In genomic region chrX:40205471-40205870, GRCh38 we compare ENCODE assay signal across 22 cellular contexts.
DNase-seq lines count a peak whose midpoint lies in the region; ATAC-seq and TF ChIP-seq lines count a peak whose summit lies in the region.
"Had no signal": no experiment of that assay in that cellular context is flagged by ENCODE, and none has a peak within 500 bp of the region (broad histone marks: within the 10 kb centered on the region; RNA-seq: fewer than 3 reads in every experiment).

No MANE protein-coding gene starts in this region.

- H3K56ac ChIP-seq in H9 (ENCODE audit: insufficient read length, low read depth, low read length), result no peak overlapping the region

- DNase-seq in CD14-positive monocyte (ENCODE audit: low spot score) (no peak), H9 (no peak), psoas muscle (no peak), right atrium auricular region (ENCODE audit: low spot score) (no peak)
- DNase-seq in activated T-helper 1 cell treated with anti-CD3 and anti-CD28 coated beads, Interleukin-12 subunit alpha, Interleukin-12 subunit beta, Interleukin-2, Interleukin-4 antibody, amounts not matched to agents 30 ng/mL and 10 ng/mL and 1 ng/mL, durations not matched to agents 14 hours and 24 hours and 36 hours (ENCODE audit: low spot score), result no peak
- no peak for DNase-seq in activated CD8-positive, alpha-beta memory T cell treated with anti-CD3 and anti-CD28 coated beads, Interleukin-2, amount 10 ng/mL, durations not matched to agents 7 days and 5 days
- DNase-seq: activated CD4-positive, alpha-beta T cell treated with anti-CD3 and anti-CD28 coated beads, Interleukin-2, amount 10 ng/mL, durations not matched to agents 24 days and 14 days; AML-193; colonic mucosa; foreskin melanocyte; midbrain; MM.1S; NCI-H2081; NCI-H510A treated with DMSO at 0.1 percent for 48 hours; Right ventricle myocardium superior; stimulated activated naive CD4-positive, alpha-beta T cell treated with Interleukin-2 at 50 U/mL for 16 hours; SW 1271; tibial artery had no signal

- H3K9me3 ChIP-seq in H9 (ENCODE audit: control insufficient read depth, low read depth, low read length) (no peaks in the 10 kb centered on the region), endocrine pancreas (ENCODE audit: control insufficient read depth, low read length) (no peaks in the 10 kb centered on the region), psoas muscle (no peaks in the 10 kb centered on the region), right atrium auricular region (no peaks in the 10 kb centered on the region)
- H3K9me3 ChIP-seq: colonic mucosa, tibial artery had no signal

- H2BK12ac ChIP-seq in H9 (ENCODE audit: insufficient read length, low read depth, low read length), result no peak overlapping the region

- H3K4me1 Mint-ChIP-seq in CD14-positive monocyte (peaks cover 36% of the 10 kb centered on the region), H9 (peaks cover 0 to 16% of the 10 kb centered on the region in 2 experiments; a peak in 3 of 4 replicates)
- H3K4me1 Mint-ChIP-seq in activated T-helper 1 cell treated with anti-CD3 and anti-CD28 coated beads, Interleukin-12 subunit alpha, Interleukin-12 subunit beta, Interleukin-2, Interleukin-4 antibody, amounts not matched to agents 30 ng/mL and 10 ng/mL and 1 ng/mL, durations not matched to agents 14 hours and 24 hours and 36 hours (ENCODE audit: low read depth), result peaks cover 21% of the 10 kb centered on the region
- peaks cover 31% of the 10 kb centered on the region for H3K4me1 Mint-ChIP-seq in activated CD8-positive, alpha-beta memory T cell treated with anti-CD3 and anti-CD28 coated beads, Interleukin-2, amount 10 ng/mL, durations not matched to agents 7 days and 5 days
- H3K4me1 Mint-ChIP-seq: brain had no signal

- no peak overlapping the region for H2AK5ac ChIP-seq in H9 (ENCODE audit: insufficient read length, low read length)

- no peaks in the 10 kb centered on the region for H4K20me1 ChIP-seq in H9 (ENCODE audit: control insufficient read depth, insufficient read depth, insufficient read length)

- H3K4me3 Mint-ChIP-seq in CD14-positive monocyte (peak overlapping the region; percentile 54 to 83), H9 (peak overlapping the region in 1 of 2 experiments; percentile 9; a peak in 1 of 5 replicates)
- no peak overlapping the region for H3K4me3 Mint-ChIP-seq in activated T-helper 1 cell treated with anti-CD3 and anti-CD28 coated beads, Interleukin-12 subunit alpha, Interleukin-12 subunit beta, Interleukin-2, Interleukin-4 antibody, amounts not matched to agents 30 ng/mL and 10 ng/mL and 1 ng/mL, durations not matched to agents 14 hours and 24 hours and 36 hours
- H3K4me3 Mint-ChIP-seq in activated CD8-positive, alpha-beta memory T cell treated with anti-CD3 and anti-CD28 coated beads, Interleukin-2, amount 10 ng/mL, durations not matched to agents 7 days and 5 days, result no peak overlapping the region
- H3K4me3 Mint-ChIP-seq: activated CD4-positive, alpha-beta T cell treated with anti-CD3 and anti-CD28 coated beads, Interleukin-2, amount 10 ng/mL, durations not matched to agents 24 days and 14 days; brain had no signal

- no peaks in the 10 kb centered on the region for H3K79me2 ChIP-seq in H9 (ENCODE audit: insufficient read depth, low read length)

- WGBS in H9 (ENCODE audit: extremely low coverage, insufficient read length, low lambda C conversion rate), result no CpG with 5 or more reads among the region's 26 CpGs
- 30 to 55% (median 43%) methylated on average over 14 to 26 of the region's 26 CpGs for WGBS in psoas muscle, 3 donors

- no peak overlapping the region for H2AFZ ChIP-seq in H9 (ENCODE audit: low read length)

- H3K27ac Mint-ChIP-seq in CD14-positive monocyte (no peak overlapping the region), H9 (peak overlapping the region in 1 of 3 experiments; percentile 55; a peak in 1 of 7 replicates)
- no peak overlapping the region for H3K27ac Mint-ChIP-seq in activated T-helper 1 cell treated with anti-CD3 and anti-CD28 coated beads, Interleukin-12 subunit alpha, Interleukin-12 subunit beta, Interleukin-2, Interleukin-4 antibody, amounts not matched to agents 30 ng/mL and 10 ng/mL and 1 ng/mL, durations not matched to agents 14 hours and 24 hours and 36 hours
- H3K27ac Mint-ChIP-seq in activated CD8-positive, alpha-beta memory T cell treated with anti-CD3 and anti-CD28 coated beads, Interleukin-2, amount 10 ng/mL, durations not matched to agents 7 days and 5 days, result no peak overlapping the region
- H3K27ac Mint-ChIP-seq: activated CD4-positive, alpha-beta T cell treated with anti-CD3 and anti-CD28 coated beads, Interleukin-2, amount 10 ng/mL, durations not matched to agents 24 days and 14 days; brain had no signal

- H4K8ac ChIP-seq in H9 (replicated peaks; ENCODE audit: insufficient read length, low read depth, low read length), result no peak overlapping the region

- no peak overlapping the region for H4K91ac ChIP-seq in H9 (ENCODE audit: insufficient read length, low read depth, low read length)

- no peak for ATAC-seq in psoas muscle
- no peak for ATAC-seq in activated CD8-positive, alpha-beta memory T cell treated with anti-CD3 and anti-CD28 coated beads, Interleukin-2, amount 10 ng/mL, durations not matched to agents 7 days and 5 days
- ATAC-seq: GM12878, left colon had no signal

- no peaks in the 10 kb centered on the region for H3K79me1 ChIP-seq in H9 (ENCODE audit: insufficient read depth, low read depth, low read length, poor library complexity, severe bottlenecking)

- no peak overlapping the region for H3K18ac ChIP-seq in H9 (ENCODE audit: insufficient read length, low read depth, low read length)

- no peak overlapping the region; the same call in 1 of the 2 replicates for H2BK15ac ChIP-seq in H9 (ENCODE audit: low read depth, low read length)

- TF ChIP-seq CTCF in CD14-positive monocyte (IDR thresholded peaks at IDR 0.05), result no peak
- no peak for TF ChIP-seq CTCF in H9 (conservative IDR thresholded peaks at IDR 0.05)
- TF ChIP-seq CTCF in psoas muscle (IDR thresholded peaks at IDR 0.05), result no peak
- TF ChIP-seq CTCF in right atrium auricular region (IDR thresholded peaks at IDR 0.05), result no peak

- no peak overlapping the region for H3K4me3 ChIP-seq in endocrine pancreas (ENCODE audit: control insufficient read depth, insufficient read depth, low read length)
- H3K4me3 ChIP-seq in psoas muscle, result peak overlapping the region; percentile 19
- no peak overlapping the region for H3K4me3 ChIP-seq in right atrium auricular region
- H3K4me3 ChIP-seq: colonic mucosa, GM12878, tibial artery had no signal

- H3K4me1 ChIP-seq in H9 (ENCODE audit: insufficient read depth, low read length), result no peaks in the 10 kb centered on the region
- H3K4me1 ChIP-seq in endocrine pancreas (ENCODE audit: control insufficient read depth, insufficient read depth, low read length), result no peaks in the 10 kb centered on the region
- no peaks in the 10 kb centered on the region for H3K4me1 ChIP-seq in psoas muscle
- no peaks in the 10 kb centered on the region for H3K4me1 ChIP-seq in right atrium auricular region
- H3K4me1 ChIP-seq: colonic mucosa, tibial artery had no signal

- H3K9ac ChIP-seq in H9 (ENCODE audit: extremely low read depth, insufficient read length, low read length) (no peak overlapping the region), endocrine pancreas (ENCODE audit: control insufficient read depth, insufficient read depth, low read length) (peak overlapping the region; percentile 56)

- CTCF ChIA-PET in activated CD8-positive, alpha-beta memory T cell treated with anti-CD3 and anti-CD28 coated beads, Interleukin-2, amount 10 ng/mL, durations not matched to agents 7 days and 5 days (lab: Charles Lee), result no interaction called here

- H3K9me3 Mint-ChIP-seq in CD14-positive monocyte, result peaks cover 0 to 9% (median 3%) of the 10 kb centered on the region in 7 donors
- peaks cover 61 to 68% of the 10 kb centered on the region in 2 experiments for H3K9me3 Mint-ChIP-seq in H9
- no peaks in the 10 kb centered on the region for H3K9me3 Mint-ChIP-seq in activated T-helper 1 cell treated with anti-CD3 and anti-CD28 coated beads, Interleukin-12 subunit alpha, Interleukin-12 subunit beta, Interleukin-2, Interleukin-4 antibody, amounts not matched to agents 30 ng/mL and 10 ng/mL and 1 ng/mL, durations not matched to agents 14 hours and 24 hours and 36 hours
- no peaks in the 10 kb centered on the region for H3K9me3 Mint-ChIP-seq in activated CD8-positive, alpha-beta memory T cell treated with anti-CD3 and anti-CD28 coated beads, Interleukin-2, amount 10 ng/mL, durations not matched to agents 7 days and 5 days (ENCODE audit: low read depth)
- H3K9me3 Mint-ChIP-seq: activated CD4-positive, alpha-beta T cell treated with anti-CD3 and anti-CD28 coated beads, Interleukin-2, amount 10 ng/mL, durations not matched to agents 24 days and 14 days had no signal

- H3K27me3 Mint-ChIP-seq in CD14-positive monocyte (ENCODE audit: low read depth in 3 of 3), result peaks cover 0 to 8% (median 3%) of the 10 kb centered on the region in 3 donors
- peaks cover 12% of the 10 kb centered on the region for H3K27me3 Mint-ChIP-seq in H9 (ENCODE audit: low read depth)
- no peaks in the 10 kb centered on the region for H3K27me3 Mint-ChIP-seq in activated T-helper 1 cell treated with anti-CD3 and anti-CD28 coated beads, Interleukin-12 subunit alpha, Interleukin-12 subunit beta, Interleukin-2, Interleukin-4 antibody, amounts not matched to agents 30 ng/mL and 10 ng/mL and 1 ng/mL, durations not matched to agents 14 hours and 24 hours and 36 hours (ENCODE audit: insufficient read depth)
- H3K27me3 Mint-ChIP-seq in activated CD8-positive, alpha-beta memory T cell treated with anti-CD3 and anti-CD28 coated beads, Interleukin-2, amount 10 ng/mL, durations not matched to agents 7 days and 5 days, result no peaks in the 10 kb centered on the region
- H3K27me3 Mint-ChIP-seq: activated CD4-positive, alpha-beta T cell treated with anti-CD3 and anti-CD28 coated beads, Interleukin-2, amount 10 ng/mL, durations not matched to agents 24 days and 14 days had no signal

- no peaks in the 10 kb centered on the region for H3K23me2 ChIP-seq in H9 (ENCODE audit: insufficient read length, low read depth, low read length, poor library complexity, severe bottlenecking)

- no peaks in the 10 kb centered on the region for H3K36me3 Mint-ChIP-seq in CD14-positive monocyte
- H3K36me3 Mint-ChIP-seq in H9 (ENCODE audit: insufficient read depth in 1 of 3, low read depth in 3 of 3), result peaks cover 0 to 3% (median 2%) of the 10 kb centered on the region in 3 experiments; a peak in 3 of 7 replicates
- H3K36me3 Mint-ChIP-seq in activated T-helper 1 cell treated with anti-CD3 and anti-CD28 coated beads, Interleukin-12 subunit alpha, Interleukin-12 subunit beta, Interleukin-2, Interleukin-4 antibody, amounts not matched to agents 30 ng/mL and 10 ng/mL and 1 ng/mL, durations not matched to agents 14 hours and 24 hours and 36 hours (ENCODE audit: low read depth), result no peaks in the 10 kb centered on the region
- no peaks in the 10 kb centered on the region for H3K36me3 Mint-ChIP-seq in activated CD8-positive, alpha-beta memory T cell treated with anti-CD3 and anti-CD28 coated beads, Interleukin-2, amount 10 ng/mL, durations not matched to agents 7 days and 5 days
- H3K36me3 Mint-ChIP-seq: brain had no signal

- H4K5ac ChIP-seq in H9 (ENCODE audit: insufficient read length, low read depth, low read length), result no peak overlapping the region

- peak overlapping the region; percentile 29; the same call in 1 of the 2 replicates for H3K14ac ChIP-seq in H9 (ENCODE audit: insufficient read depth, low read length)

- no peak overlapping the region for H3T11ph ChIP-seq in H9 (ENCODE audit: low read length)

- H3K4me2 ChIP-seq in H9 (ENCODE audit: insufficient read depth, insufficient read length, low read length), result no peak overlapping the region

- no peak overlapping the region for H3K23ac ChIP-seq in H9 (ENCODE audit: insufficient read length, low read depth, low read length)

- H2BK120ac ChIP-seq in H9 (ENCODE audit: low read depth, low read length, poor library complexity, severe bottlenecking), result no peak overlapping the region

- H3K36me3 ChIP-seq in endocrine pancreas (ENCODE audit: control insufficient read depth, insufficient read depth, low read length) (no peaks in the 10 kb centered on the region), psoas muscle (ENCODE audit: insufficient read depth in 1 of 2, low read depth in 1 of 2) (no peaks in the 10 kb centered on the region), right atrium auricular region (no peaks in the 10 kb centered on the region)
- H3K36me3 ChIP-seq: colonic mucosa, tibial artery had no signal

- no peak overlapping the region for H2BK20ac ChIP-seq in H9 (ENCODE audit: low read depth, low read length, poor library complexity, severe bottlenecking)

- H3K27ac ChIP-seq in H9 (ENCODE audit: insufficient read length, low read depth, low read length) (no peak overlapping the region), psoas muscle (no peak overlapping the region), right atrium auricular region (no peak overlapping the region)
- H3K27ac ChIP-seq: colonic mucosa, tibial artery had no signal

- H3K27me3 ChIP-seq in H9 (ENCODE audit: insufficient read depth, low read length) (no peaks in the 10 kb centered on the region; the same call in 1 of the 2 replicates), endocrine pancreas (ENCODE audit: control insufficient read depth, insufficient read depth, low read length) (no peaks in the 10 kb centered on the region), psoas muscle (ENCODE audit: insufficient read depth in 3 of 3, low read length in 2 of 3) (peaks cover 0 to 13% (median 0%) of the 10 kb centered on the region in 3 donors), right atrium auricular region (no peaks in the 10 kb centered on the region)
- H3K27me3 ChIP-seq: colonic mucosa, tibial artery had no signal

- no peak overlapping the region for H2BK5ac ChIP-seq in H9 (ENCODE audit: insufficient read length, low read length)

- H3K4ac ChIP-seq in H9 (ENCODE audit: low read depth, low read length), result no peak overlapping the region

- intact Hi-C loops in CD14-positive monocyte (cut with micrococcal nuclease), result no loop called here
- intact Hi-C loops in psoas muscle (cut with DNase I), result no loop called here
- intact Hi-C loops in activated T-helper 1 cell treated with anti-CD3 and anti-CD28 coated beads, Interleukin-12 subunit alpha, Interleukin-12 subunit beta, Interleukin-2, Interleukin-4 antibody, amounts not matched to agents 30 ng/mL and 10 ng/mL and 1 ng/mL, durations not matched to agents 14 hours and 24 hours and 36 hours (cut with micrococcal nuclease), result loop anchor here (5.0 kb wide), 1 partner anchor 33 kb away; no protein-coding TSS in a partner anchor

Comparison
In these comparisons a context has a peak if more than half of its experiments do, and no peak if none do; other contexts are left out.
1. H3K4me3 Mint-ChIP-seq: peak in CD14-positive monocyte (2 of 2); none in activated T-helper 1 cell treated with anti-CD3 and anti-CD28 coated beads, Interleukin-12 subunit alpha, Interleukin-12 subunit beta, Interleukin-2, Interleukin-4 antibody, amounts not matched to agents 30 ng/mL and 10 ng/mL and 1 ng/mL, durations not matched to agents 14 hours and 24 hours and 36 hours (single experiment) and activated CD8-positive, alpha-beta memory T cell treated with anti-CD3 and anti-CD28 coated beads, Interleukin-2, amount 10 ng/mL, durations not matched to agents 7 days and 5 days (single experiment).